ENCODE assay signal across 1 cellular context in the genomic region with DNA sequence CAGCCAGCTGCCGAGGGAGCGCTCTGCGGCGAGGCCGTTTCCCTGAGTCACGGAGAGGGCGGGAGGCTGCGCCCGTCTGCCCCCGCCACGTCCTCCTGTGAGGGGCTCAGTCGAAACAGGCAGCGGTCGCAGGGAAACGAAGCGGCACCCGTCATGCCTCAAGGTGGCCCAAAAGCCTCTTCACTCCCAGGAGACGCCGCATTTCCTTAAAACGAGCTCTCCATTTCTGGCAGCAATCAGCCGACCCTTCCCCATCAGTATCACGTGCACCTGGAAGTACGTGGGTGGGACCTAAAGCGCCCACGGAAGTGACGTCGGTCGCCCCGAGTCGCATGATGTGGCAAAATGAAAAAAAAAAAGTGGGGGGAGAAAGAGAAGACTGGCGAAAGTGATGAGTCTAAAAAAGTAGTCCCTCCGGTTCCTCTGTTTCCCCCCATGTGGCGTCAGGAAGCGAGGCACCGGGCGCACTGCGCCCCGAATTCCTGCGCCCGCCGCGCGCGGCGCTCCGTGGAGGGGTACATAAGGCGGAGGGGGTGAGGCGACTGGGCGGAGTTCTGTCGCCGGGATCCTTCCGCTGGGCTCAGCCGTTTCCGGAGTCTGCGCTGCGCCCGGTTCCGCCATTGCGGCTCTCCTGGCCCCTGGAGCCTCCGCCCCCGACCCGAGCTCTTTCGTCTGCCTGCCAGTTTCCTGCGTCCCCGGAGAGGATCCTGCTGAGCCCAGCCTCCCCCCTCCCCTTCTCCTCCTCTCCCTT.
TF ChIP-seq lines count a peak whose summit lies in the region.

A gene (plus strand): TSS at position 583 of the 751 bp plus-strand sequence. CDS start 237 bp downstream, outside the sequence.

TF ChIP-seq in K562, 482 proteins besides CTCF, POLR2A, EP300 and RAD21 (continued from another document and continues in another):
- TF ChIP-seq, protein P1, sequence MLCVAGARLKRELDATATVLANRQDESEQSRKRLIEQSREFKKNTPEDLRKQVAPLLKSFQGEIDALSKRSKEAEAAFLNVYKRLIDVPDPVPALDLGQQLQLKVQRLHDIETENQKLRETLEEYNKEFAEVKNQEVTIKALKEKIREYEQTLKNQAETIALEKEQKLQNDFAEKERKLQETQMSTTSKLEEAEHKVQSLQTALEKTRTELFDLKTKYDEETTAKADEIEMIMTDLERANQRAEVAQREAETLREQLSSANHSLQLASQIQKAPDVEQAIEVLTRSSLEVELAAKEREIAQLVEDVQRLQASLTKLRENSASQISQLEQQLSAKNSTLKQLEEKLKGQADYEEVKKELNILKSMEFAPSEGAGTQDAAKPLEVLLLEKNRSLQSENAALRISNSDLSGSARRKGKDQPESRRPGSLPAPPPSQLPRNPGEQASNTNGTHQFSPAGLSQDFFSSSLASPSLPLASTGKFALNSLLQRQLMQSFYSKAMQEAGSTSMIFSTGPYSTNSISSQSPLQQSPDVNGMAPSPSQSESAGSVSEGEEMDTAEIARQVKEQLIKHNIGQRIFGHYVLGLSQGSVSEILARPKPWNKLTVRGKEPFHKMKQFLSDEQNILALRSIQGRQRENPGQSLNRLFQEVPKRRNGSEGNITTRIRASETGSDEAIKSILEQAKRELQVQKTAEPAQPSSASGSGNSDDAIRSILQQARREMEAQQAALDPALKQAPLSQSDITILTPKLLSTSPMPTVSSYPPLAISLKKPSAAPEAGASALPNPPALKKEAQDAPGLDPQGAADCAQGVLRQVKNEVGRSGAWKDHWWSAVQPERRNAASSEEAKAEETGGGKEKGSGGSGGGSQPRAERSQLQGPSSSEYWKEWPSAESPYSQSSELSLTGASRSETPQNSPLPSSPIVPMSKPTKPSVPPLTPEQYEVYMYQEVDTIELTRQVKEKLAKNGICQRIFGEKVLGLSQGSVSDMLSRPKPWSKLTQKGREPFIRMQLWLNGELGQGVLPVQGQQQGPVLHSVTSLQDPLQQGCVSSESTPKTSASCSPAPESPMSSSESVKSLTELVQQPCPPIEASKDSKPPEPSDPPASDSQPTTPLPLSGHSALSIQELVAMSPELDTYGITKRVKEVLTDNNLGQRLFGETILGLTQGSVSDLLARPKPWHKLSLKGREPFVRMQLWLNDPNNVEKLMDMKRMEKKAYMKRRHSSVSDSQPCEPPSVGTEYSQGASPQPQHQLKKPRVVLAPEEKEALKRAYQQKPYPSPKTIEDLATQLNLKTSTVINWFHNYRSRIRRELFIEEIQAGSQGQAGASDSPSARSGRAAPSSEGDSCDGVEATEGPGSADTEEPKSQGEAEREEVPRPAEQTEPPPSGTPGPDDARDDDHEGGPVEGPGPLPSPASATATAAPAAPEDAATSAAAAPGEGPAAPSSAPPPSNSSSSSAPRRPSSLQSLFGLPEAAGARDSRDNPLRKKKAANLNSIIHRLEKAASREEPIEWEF (CRISPR knock-in tag; IDR thresholded peaks at IDR 0.05), result no peak
- peak; percentile 73 for TF ChIP-seq NCOR1 (IDR thresholded peaks at IDR 0.05)
- TF ChIP-seq BRD9 (IDR thresholded peaks at IDR 0.05; ENCODE audit: low read depth, partially characterized antibody), result peak; percentile 89
- TF ChIP-seq ETV1 (tag; conservative IDR thresholded peaks at IDR 0.05; ENCODE audit: low read depth), result peak; percentile 100
- peak; percentile 44 for TF ChIP-seq MEIS2 (IDR thresholded peaks at IDR 0.05; ENCODE audit: partially characterized antibody)
- no peak for TF ChIP-seq YBX1 (IDR thresholded peaks at IDR 0.05)
- TF ChIP-seq, protein P2, sequence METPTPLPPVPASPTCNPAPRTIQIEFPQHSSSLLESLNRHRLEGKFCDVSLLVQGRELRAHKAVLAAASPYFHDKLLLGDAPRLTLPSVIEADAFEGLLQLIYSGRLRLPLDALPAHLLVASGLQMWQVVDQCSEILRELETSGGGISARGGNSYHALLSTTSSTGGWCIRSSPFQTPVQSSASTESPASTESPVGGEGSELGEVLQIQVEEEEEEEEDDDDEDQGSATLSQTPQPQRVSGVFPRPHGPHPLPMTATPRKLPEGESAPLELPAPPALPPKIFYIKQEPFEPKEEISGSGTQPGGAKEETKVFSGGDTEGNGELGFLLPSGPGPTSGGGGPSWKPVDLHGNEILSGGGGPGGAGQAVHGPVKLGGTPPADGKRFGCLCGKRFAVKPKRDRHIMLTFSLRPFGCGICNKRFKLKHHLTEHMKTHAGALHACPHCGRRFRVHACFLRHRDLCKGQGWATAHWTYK (CRISPR knock-in tag; IDR thresholded peaks at IDR 0.05), result peak; percentile 67; the same call in 1 of the 2 replicates
- TF ChIP-seq XRCC4 (IDR thresholded peaks at IDR 0.05; ENCODE audit: extremely low read depth, insufficient read depth, insufficient read length), result no peak
- TF ChIP-seq, protein P3, sequence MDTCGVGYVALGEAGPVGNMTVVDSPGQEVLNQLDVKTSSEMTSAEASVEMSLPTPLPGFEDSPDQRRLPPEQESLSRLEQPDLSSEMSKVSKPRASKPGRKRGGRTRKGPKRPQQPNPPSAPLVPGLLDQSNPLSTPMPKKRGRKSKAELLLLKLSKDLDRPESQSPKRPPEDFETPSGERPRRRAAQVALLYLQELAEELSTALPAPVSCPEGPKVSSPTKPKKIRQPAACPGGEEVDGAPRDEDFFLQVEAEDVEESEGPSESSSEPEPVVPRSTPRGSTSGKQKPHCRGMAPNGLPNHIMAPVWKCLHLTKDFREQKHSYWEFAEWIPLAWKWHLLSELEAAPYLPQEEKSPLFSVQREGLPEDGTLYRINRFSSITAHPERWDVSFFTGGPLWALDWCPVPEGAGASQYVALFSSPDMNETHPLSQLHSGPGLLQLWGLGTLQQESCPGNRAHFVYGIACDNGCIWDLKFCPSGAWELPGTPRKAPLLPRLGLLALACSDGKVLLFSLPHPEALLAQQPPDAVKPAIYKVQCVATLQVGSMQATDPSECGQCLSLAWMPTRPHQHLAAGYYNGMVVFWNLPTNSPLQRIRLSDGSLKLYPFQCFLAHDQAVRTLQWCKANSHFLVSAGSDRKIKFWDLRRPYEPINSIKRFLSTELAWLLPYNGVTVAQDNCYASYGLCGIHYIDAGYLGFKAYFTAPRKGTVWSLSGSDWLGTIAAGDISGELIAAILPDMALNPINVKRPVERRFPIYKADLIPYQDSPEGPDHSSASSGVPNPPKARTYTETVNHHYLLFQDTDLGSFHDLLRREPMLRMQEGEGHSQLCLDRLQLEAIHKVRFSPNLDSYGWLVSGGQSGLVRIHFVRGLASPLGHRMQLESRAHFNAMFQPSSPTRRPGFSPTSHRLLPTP (IDR thresholded peaks at IDR 0.05; ENCODE audit: borderline replicate concordance, extremely low read depth, insufficient read length), result no peak
- no peak for TF ChIP-seq ESRRB (CRISPR knock-in tag; IDR thresholded peaks at IDR 0.05; ENCODE audit: borderline replicate concordance)
- TF ChIP-seq KLF6 (CRISPR knock-in tag; IDR thresholded peaks at IDR 0.05; ENCODE audit: borderline replicate concordance), result peak; percentile 87
- no peak for TF ChIP-seq SMARCA5 (IDR thresholded peaks at IDR 0.05)
- peak; percentile 99 for TF ChIP-seq SP1 (CRISPR knock-in tag; IDR thresholded peaks at IDR 0.05)
- TF ChIP-seq, protein P4, sequence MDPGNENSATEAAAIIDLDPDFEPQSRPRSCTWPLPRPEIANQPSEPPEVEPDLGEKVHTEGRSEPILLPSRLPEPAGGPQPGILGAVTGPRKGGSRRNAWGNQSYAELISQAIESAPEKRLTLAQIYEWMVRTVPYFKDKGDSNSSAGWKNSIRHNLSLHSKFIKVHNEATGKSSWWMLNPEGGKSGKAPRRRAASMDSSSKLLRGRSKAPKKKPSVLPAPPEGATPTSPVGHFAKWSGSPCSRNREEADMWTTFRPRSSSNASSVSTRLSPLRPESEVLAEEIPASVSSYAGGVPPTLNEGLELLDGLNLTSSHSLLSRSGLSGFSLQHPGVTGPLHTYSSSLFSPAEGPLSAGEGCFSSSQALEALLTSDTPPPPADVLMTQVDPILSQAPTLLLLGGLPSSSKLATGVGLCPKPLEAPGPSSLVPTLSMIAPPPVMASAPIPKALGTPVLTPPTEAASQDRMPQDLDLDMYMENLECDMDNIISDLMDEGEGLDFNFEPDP (CRISPR knock-in tag; IDR thresholded peaks at IDR 0.05), result no peak
- TF ChIP-seq, protein P5, sequence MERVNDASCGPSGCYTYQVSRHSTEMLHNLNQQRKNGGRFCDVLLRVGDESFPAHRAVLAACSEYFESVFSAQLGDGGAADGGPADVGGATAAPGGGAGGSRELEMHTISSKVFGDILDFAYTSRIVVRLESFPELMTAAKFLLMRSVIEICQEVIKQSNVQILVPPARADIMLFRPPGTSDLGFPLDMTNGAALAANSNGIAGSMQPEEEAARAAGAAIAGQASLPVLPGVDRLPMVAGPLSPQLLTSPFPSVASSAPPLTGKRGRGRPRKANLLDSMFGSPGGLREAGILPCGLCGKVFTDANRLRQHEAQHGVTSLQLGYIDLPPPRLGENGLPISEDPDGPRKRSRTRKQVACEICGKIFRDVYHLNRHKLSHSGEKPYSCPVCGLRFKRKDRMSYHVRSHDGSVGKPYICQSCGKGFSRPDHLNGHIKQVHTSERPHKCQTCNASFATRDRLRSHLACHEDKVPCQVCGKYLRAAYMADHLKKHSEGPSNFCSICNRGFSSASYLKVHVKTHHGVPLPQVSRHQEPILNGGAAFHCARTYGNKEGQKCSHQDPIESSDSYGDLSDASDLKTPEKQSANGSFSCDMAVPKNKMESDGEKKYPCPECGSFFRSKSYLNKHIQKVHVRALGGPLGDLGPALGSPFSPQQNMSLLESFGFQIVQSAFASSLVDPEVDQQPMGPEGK (CRISPR knock-in tag; IDR thresholded peaks at IDR 0.05; ENCODE audit: borderline replicate concordance), result no peak
- TF ChIP-seq SRF (CRISPR knock-in tag; IDR thresholded peaks at IDR 0.05), result peak in 1 of 2 experiments; percentile 21; a peak in 1 of 4 replicates
- no peak for TF ChIP-seq EHMT2 (IDR thresholded peaks at IDR 0.05)
- no peak for TF ChIP-seq CHD1 (IDR thresholded peaks at IDR 0.05; ENCODE audit: low read length)
- TF ChIP-seq ZNF695 (CRISPR knock-in tag; IDR thresholded peaks at IDR 0.05), result no peak
- TF ChIP-seq MXI1 (IDR thresholded peaks at IDR 0.05; ENCODE audit: low read depth, low read length), result 0 out of 2 replicates have a peak, but pooled peaks have one; percentile 5
- TF ChIP-seq, protein P6, sequence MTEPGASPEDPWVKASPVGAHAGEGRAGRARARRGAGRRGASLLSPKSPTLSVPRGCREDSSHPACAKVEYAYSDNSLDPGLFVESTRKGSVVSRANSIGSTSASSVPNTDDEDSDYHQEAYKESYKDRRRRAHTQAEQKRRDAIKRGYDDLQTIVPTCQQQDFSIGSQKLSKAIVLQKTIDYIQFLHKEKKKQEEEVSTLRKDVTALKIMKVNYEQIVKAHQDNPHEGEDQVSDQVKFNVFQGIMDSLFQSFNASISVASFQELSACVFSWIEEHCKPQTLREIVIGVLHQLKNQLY (CRISPR knock-in tag; conservative IDR thresholded peaks at IDR 0.05), result no peak; a peak in 1 of 4 replicates
- TF ChIP-seq RBFOX2 (IDR thresholded peaks at IDR 0.05; ENCODE audit: low read depth, low read length), result peak; percentile 95
- no peak for TF ChIP-seq ZNF212 (CRISPR knock-in tag; IDR thresholded peaks at IDR 0.05)
- TF ChIP-seq ZNF133 (CRISPR knock-in tag; IDR thresholded peaks at IDR 0.05), result no peak
- TF ChIP-seq ZNF23 (CRISPR knock-in tag; IDR thresholded peaks at IDR 0.05), result no peak
- TF ChIP-seq, protein P7, sequence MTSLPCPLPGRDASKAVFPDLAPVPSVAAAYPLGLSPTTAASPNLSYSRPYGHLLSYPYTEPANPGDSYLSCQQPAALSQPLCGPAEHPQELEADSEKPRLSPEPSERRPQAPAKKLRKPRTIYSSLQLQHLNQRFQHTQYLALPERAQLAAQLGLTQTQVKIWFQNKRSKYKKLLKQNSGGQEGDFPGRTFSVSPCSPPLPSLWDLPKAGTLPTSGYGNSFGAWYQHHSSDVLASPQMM (CRISPR knock-in tag; IDR thresholded peaks at IDR 0.05), result no peak
- TF ChIP-seq ESRRA (IDR thresholded peaks at IDR 0.05; ENCODE audit: borderline replicate concordance, low read depth), result peak; percentile 79
- no peak for TF ChIP-seq NCOA6 (IDR thresholded peaks at IDR 0.05)
- peak; percentile 95 for TF ChIP-seq TOE1 (IDR thresholded peaks at IDR 0.05; ENCODE audit: borderline replicate concordance)
- no peak for TF ChIP-seq TOE1 (CRISPR knock-in tag; IDR thresholded peaks at IDR 0.05; ENCODE audit: borderline replicate concordance, low read depth)
- no peak for TF ChIP-seq ZBTB17 (CRISPR knock-in tag; IDR thresholded peaks at IDR 0.05)
- TF ChIP-seq, protein P8, sequence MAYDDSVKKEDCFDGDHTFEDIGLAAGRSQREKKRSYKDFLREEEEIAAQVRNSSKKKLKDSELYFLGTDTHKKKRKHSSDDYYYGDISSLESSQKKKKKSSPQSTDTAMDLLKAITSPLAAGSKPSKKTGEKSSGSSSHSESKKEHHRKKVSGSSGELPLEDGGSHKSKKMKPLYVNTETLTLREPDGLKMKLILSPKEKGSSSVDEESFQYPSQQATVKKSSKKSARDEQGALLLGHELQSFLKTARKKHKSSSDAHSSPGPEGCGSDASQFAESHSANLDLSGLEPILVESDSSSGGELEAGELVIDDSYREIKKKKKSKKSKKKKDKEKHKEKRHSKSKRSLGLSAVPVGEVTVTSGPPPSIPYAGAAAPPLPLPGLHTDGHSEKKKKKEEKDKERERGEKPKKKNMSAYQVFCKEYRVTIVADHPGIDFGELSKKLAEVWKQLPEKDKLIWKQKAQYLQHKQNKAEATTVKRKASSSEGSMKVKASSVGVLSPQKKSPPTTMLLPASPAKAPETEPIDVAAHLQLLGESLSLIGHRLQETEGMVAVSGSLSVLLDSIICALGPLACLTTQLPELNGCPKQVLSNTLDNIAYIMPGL (CRISPR knock-in tag; IDR thresholded peaks at IDR 0.05), result peak; percentile 81; the same call in 1 of the 2 replicates
- no peak for TF ChIP-seq SREBF2 (CRISPR knock-in tag; IDR thresholded peaks at IDR 0.05)
- TF ChIP-seq, protein P9, sequence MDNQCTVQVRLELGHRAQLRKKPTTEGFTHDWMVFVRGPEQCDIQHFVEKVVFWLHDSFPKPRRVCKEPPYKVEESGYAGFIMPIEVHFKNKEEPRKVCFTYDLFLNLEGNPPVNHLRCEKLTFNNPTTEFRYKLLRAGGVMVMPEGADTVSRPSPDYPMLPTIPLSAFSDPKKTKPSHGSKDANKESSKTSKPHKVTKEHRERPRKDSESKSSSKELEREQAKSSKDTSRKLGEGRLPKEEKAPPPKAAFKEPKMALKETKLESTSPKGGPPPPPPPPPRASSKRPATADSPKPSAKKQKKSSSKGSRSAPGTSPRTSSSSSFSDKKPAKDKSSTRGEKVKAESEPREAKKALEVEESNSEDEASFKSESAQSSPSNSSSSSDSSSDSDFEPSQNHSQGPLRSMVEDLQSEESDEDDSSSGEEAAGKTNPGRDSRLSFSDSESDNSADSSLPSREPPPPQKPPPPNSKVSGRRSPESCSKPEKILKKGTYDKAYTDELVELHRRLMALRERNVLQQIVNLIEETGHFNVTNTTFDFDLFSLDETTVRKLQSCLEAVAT (IDR thresholded peaks at IDR 0.05), result peak in 1 of 2 experiments; percentile 71; a peak in 2 of 4 replicates
- no peak for TF ChIP-seq ZNF79 (CRISPR knock-in tag; IDR thresholded peaks at IDR 0.05; ENCODE audit: low read depth)
- TF ChIP-seq, protein P10, sequence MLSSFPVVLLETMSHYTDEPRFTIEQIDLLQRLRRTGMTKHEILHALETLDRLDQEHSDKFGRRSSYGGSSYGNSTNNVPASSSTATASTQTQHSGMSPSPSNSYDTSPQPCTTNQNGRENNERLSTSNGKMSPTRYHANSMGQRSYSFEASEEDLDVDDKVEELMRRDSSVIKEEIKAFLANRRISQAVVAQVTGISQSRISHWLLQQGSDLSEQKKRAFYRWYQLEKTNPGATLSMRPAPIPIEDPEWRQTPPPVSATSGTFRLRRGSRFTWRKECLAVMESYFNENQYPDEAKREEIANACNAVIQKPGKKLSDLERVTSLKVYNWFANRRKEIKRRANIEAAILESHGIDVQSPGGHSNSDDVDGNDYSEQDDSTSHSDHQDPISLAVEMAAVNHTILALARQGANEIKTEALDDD (IDR thresholded peaks at IDR 0.05), result no peak
